ENCODE assay signal across 23 cellular contexts in genomic region chr11:85762226-85762625, GRCh38. TPM values are rescaled to one million over a fixed set of nuclear protein-coding genes. Genes with fewer than 3 reads are reported as not detected.
DNase-seq lines count a peak whose midpoint lies in the region; ATAC-seq, FAIRE-seq and TF ChIP-seq lines count a peak whose summit lies in the region.
"Had no signal": no experiment of that assay in that cellular context is flagged by ENCODE, and none has a peak within 500 bp of the region (broad histone marks: within the 10 kb centered on the region; RNA-seq: fewer than 3 reads in every experiment).

No MANE protein-coding gene starts in this region.

- H3K9me3 ChIP-seq in right cardiac atrium (ENCODE audit: control insufficient read depth, low read length), result no peaks in the 10 kb centered on the region
- H3K9me3 ChIP-seq: right atrium auricular region had no signal

- intact Hi-C loops in right cardiac atrium (cut with DNase I), result no loop called here

- H3K36me3 ChIP-seq in bronchial epithelial cell (ENCODE audit: control insufficient read depth, insufficient read depth, low read length), result no peaks in the 10 kb centered on the region
- H3K36me3 ChIP-seq: right atrium auricular region had no signal

- WGBS in right cardiac atrium, result 96% methylated on average over 1 of the region's 1 CpG

- H3K4me3 ChIP-seq in bronchial epithelial cell (ENCODE audit: low read depth, low read length) (no peak overlapping the region), right cardiac atrium (ENCODE audit: low read length) (no peak overlapping the region)
- H3K4me3 ChIP-seq: right atrium auricular region had no signal

- DNase-seq in AG20443 (ENCODE audit: low spot score) (peak; percentile 25), HT1080 (ENCODE audit: low read depth) (peak; percentile 55), bronchial epithelial cell (ENCODE audit: low read depth) (peak; percentile 9), myocyte (ENCODE audit: low read depth) (peak; percentile 49), right cardiac atrium (no peak), HPDE6-E6E7 (ENCODE audit: extremely low spot score) (no peak)
- DNase-seq: ACHN; activated T-cell treated with anti-CD3 and anti-CD28 coated beads, Interleukin-2, amount 50 U/mL, for 72 hours; DMS153; hypothalamus; KG1; MM.1S; NCI-H1105 treated with DMSO at 0.1 percent for 48 hours; NCI-H2029 treated with DMSO at 0.1 percent for 48 hours; NCI-H526; stimulated activated CD4-positive, alpha-beta T cell treated with anti-CD3 and anti-CD28 coated beads, Interleukin-1b, Interleukin-23, amount 100 ng/mL, for 48 hours; stimulated activated naive CD8-positive, alpha-beta T cell treated with anti-CD3 and anti-CD28 coated beads, Interleukin-15, Interleukin-2, amounts not matched to agents 100 U/mL and 50 U/mL, for 24 hours; T-helper 17 cell had no signal

- H3K27me3 ChIP-seq in bronchial epithelial cell (ENCODE audit: control insufficient read depth, insufficient read depth, low read length) (no peaks in the 10 kb centered on the region), right cardiac atrium (ENCODE audit: control insufficient read depth, insufficient read depth) (no peaks in the 10 kb centered on the region)
- H3K27me3 ChIP-seq: right atrium auricular region had no signal

- TF ChIP-seq CTCF in bronchial epithelial cell (IDR thresholded peaks at IDR 0.05; ENCODE audit: insufficient read depth, low read length, severe bottlenecking), result no peak

- no peak overlapping the region for H3K27ac ChIP-seq in right cardiac atrium (ENCODE audit: low read length)
- H3K27ac ChIP-seq: parathyroid adenoma, right atrium auricular region had no signal

- H3K4me1 ChIP-seq in right cardiac atrium (ENCODE audit: control insufficient read depth, insufficient read depth, low read length), result no peaks in the 10 kb centered on the region
- H3K4me1 ChIP-seq: parathyroid adenoma, right atrium auricular region had no signal

- FAIRE-seq in bronchial epithelial cell (lab: Jason Lieb, UNC), result no peak
- FAIRE-seq: endometrium had no signal

- ATAC-seq in right cardiac atrium (no peak), GM18873 (IDR thresholded peaks at IDR 0.05; ENCODE audit: low FRiP score, unreplicated experiment) (no peak)
- ATAC-seq: activated T-cell treated with anti-CD3 and anti-CD28 coated beads, Interleukin-2, amount 50 U/mL, for 72 hours; Right ventricle myocardium inferior; stimulated activated naive CD8-positive, alpha-beta T cell treated with anti-CD3 and anti-CD28 coated beads, Interleukin-15, Interleukin-2, amounts not matched to agents 100 U/mL and 50 U/mL, for 24 hours; T-helper 17 cell had no signal

RNA-seq across cellular contexts. Expression of gene SYTL2, which starts 48.7 kb away (rescaled TPM):
- total RNA-seq in HT1080 (2014; rRNA removed; shearing (Covaris generic)), result 19.6 and 23.4 TPM in 2 replicates
- polyA plus RNA-seq in HT1080 (2015; cell fraction: cytosol; rRNA removed), result 12.9 and 17.9 TPM in 2 replicates
- 34.7 and 46.2 TPM in 2 replicates for polyA plus RNA-seq in HT1080 (2015; cell fraction: nucleus; rRNA removed)
- total RNA-seq in bronchial epithelial cell, result 5.6 and 8.2 TPM in 2 replicates
- total RNA-seq in myocyte, result 181 and 225 TPM in 2 replicates
- polyA plus RNA-seq in myocyte (2012), result 81.2 TPM
- 1 to 10 TPM; 4.3 to 7.3 (median 6.3) TPM for total RNA-seq in right cardiac atrium
- 5.1 TPM for polyA plus RNA-seq in right cardiac atrium

Comparison
In these comparisons a context has a peak if more than half of its experiments do, and no peak if none do; other contexts are left out.
1. DNase-seq: peak in AG20443 (single experiment), HT1080 (single experiment), bronchial epithelial cell (single experiment) and myocyte (single experiment); none in right cardiac atrium (0 of 3) and HPDE6-E6E7 (single experiment).